In genomic region chr3:185759523-185759922, GRCh38 we compare ENCODE assay signal across 22 cellular contexts.
DNase-seq lines count a peak whose midpoint lies in the region; ATAC-seq and TF ChIP-seq lines count a peak whose summit lies in the region.
"Had no signal": no experiment of that assay in that cellular context is flagged by ENCODE, and none has a peak within 500 bp of the region (broad histone marks: within the 10 kb centered on the region; RNA-seq: fewer than 3 reads in every experiment).

No MANE protein-coding gene starts in this region.

- H3K9ac ChIP-seq in colonic mucosa (ENCODE audit: low read depth in 2 of 2, low read length in 2 of 2), result peak overlapping the region in 1 of 2 donors; percentile 70
- H3K9ac ChIP-seq in mucosa of stomach (ENCODE audit: low read length), result peak overlapping the region; percentile 47

- CTCF ChIA-PET in CD4-positive, alpha-beta memory T cell (lab: Charles Lee; ENCODE audit: partially characterized antibody), result interaction anchor here (1.3 kb wide), 1 partner anchor 9 kb away, joined by 4 read pairs; no protein-coding TSS in a partner anchor

- H3K27me3 Mint-ChIP-seq in CD4-positive, alpha-beta memory T cell, result peaks cover 21 to 47% of the 10 kb centered on the region in 2 donors

- H3K27ac Mint-ChIP-seq in CD4-positive, alpha-beta memory T cell, result no peak overlapping the region
- H3K27ac Mint-ChIP-seq: activated B cell treated with CpG ODN at 0.5 μM for 24 hours; activated CD8-positive, alpha-beta memory T cell treated with anti-CD3 and anti-CD28 coated beads, Interleukin-2, amount 10 ng/mL, durations not matched to agents 7 days and 5 days; activated naive CD8-positive, alpha-beta T cell treated with anti-CD3 and anti-CD28 coated beads, Interleukin-2, amount 50 U/mL, for 24 hours; activated T-cell treated with anti-CD3 and anti-CD28 coated beads, Interleukin-2, amount 50 U/mL, for 72 hours had no signal

- no peak overlapping the region for H3K4me3 ChIP-seq in RWPE2 (ENCODE audit: severe bottlenecking)
- H3K4me3 ChIP-seq in colonic mucosa, result no peak overlapping the region
- H3K4me3 ChIP-seq in mucosa of stomach (ENCODE audit: low read length), result no peak overlapping the region
- H3K4me3 ChIP-seq in stomach, result no peak overlapping the region
- no peak overlapping the region for H3K4me3 ChIP-seq in CD4-positive, alpha-beta memory T cell (ENCODE audit: low read length in 2 of 2)

- H3K4me3 Mint-ChIP-seq in CD4-positive, alpha-beta memory T cell, result no peak overlapping the region
- H3K4me3 Mint-ChIP-seq: activated B cell treated with CpG ODN at 0.5 μM for 24 hours; activated CD8-positive, alpha-beta memory T cell treated with anti-CD3 and anti-CD28 coated beads, Interleukin-2, amount 10 ng/mL, durations not matched to agents 7 days and 5 days; activated naive CD8-positive, alpha-beta T cell treated with anti-CD3 and anti-CD28 coated beads, Interleukin-2, amount 50 U/mL, for 24 hours; activated T-cell treated with anti-CD3 and anti-CD28 coated beads, Interleukin-2, amount 50 U/mL, for 72 hours had no signal

- H3K27ac ChIP-seq in RWPE2 (ENCODE audit: poor library complexity, severe bottlenecking) (peak overlapping the region; percentile 36), colonic mucosa (peak overlapping the region; percentile 62), stomach (peak overlapping the region; percentile 21 to 71 (median 59))
- no peak overlapping the region for H3K27ac ChIP-seq in CD4-positive, alpha-beta memory T cell (ENCODE audit: low read depth, low read length)
- H3K27ac ChIP-seq: upper lobe of right lung had no signal

- DNase-seq in RWPE2 (ENCODE audit: low spot score) (no peak), colonic mucosa (no peak), stomach (no peak), NCI-H2227 (lab: John Stamatoyannopoulos, UW; ENCODE audit: unreplicated experiment) (no peak)
- no peak for DNase-seq in CD4-positive, alpha-beta memory T cell
- no peak for DNase-seq in activated effector memory CD4-positive, alpha-beta T cell treated with anti-CD3 and anti-CD28 coated beads, Interleukin-2, amount 50 U/mL, for 16 hours
- DNase-seq: activated B cell treated with CpG ODN at 0.5 μM for 24 hours; activated CD8-positive, alpha-beta memory T cell treated with anti-CD3 and anti-CD28 coated beads, Interleukin-2, amount 10 ng/mL, durations not matched to agents 7 days and 5 days; activated naive CD4-positive, alpha-beta T cell; activated naive CD8-positive, alpha-beta T cell treated with anti-CD3 and anti-CD28 coated beads, Interleukin-2, amount 50 U/mL, for 24 hours; activated T-cell treated with anti-CD3 and anti-CD28 coated beads, Interleukin-2, amount 50 U/mL, for 72 hours; IMR-90; NCI-H1048; NCI-H187; NCI-H2171; NCI-H510A; right cardiac atrium; RPMI8226; stimulated activated CD4-positive, alpha-beta T cell treated with anti-CD3 and anti-CD28 coated beads, Interleukin-4, amount 100 ng/mL, for 4 hours; upper lobe of right lung had no signal

- H3K27me3 ChIP-seq in RWPE2 (ENCODE audit: insufficient read depth, poor library complexity, severe bottlenecking) (no peaks in the 10 kb centered on the region), colonic mucosa (no peaks in the 10 kb centered on the region), mucosa of stomach (ENCODE audit: control insufficient read depth, insufficient read depth, low read length) (no peaks in the 10 kb centered on the region), stomach (peaks cover 0 to 5% (median 0%) of the 10 kb centered on the region in 3 donors)
- peaks cover 4% of the 10 kb centered on the region for H3K27me3 ChIP-seq in CD4-positive, alpha-beta memory T cell (ENCODE audit: insufficient read depth, low read length)
- H3K27me3 ChIP-seq: upper lobe of right lung had no signal

- peaks cover 64% of the 10 kb centered on the region for H3K4me1 ChIP-seq in RWPE2 (ENCODE audit: insufficient read depth, poor library complexity, severe bottlenecking)
- H3K4me1 ChIP-seq in colonic mucosa, result peaks cover 11% of the 10 kb centered on the region
- H3K4me1 ChIP-seq in mucosa of stomach (ENCODE audit: control insufficient read depth, insufficient read depth, low read length), result peaks cover 52% of the 10 kb centered on the region
- H3K4me1 ChIP-seq in stomach, result peaks cover 0 to 48% (median 16%) of the 10 kb centered on the region in 4 donors
- H3K4me1 ChIP-seq in CD4-positive, alpha-beta memory T cell (ENCODE audit: insufficient read depth, low read length), result no peaks in the 10 kb centered on the region

- POLR2A ChIA-PET in CD4-positive, alpha-beta memory T cell (lab: Charles Lee; ENCODE audit: partially characterized antibody), result no interaction called here

- no peak for TF ChIP-seq POLR2A in stomach (IDR thresholded peaks at IDR 0.05)

- intact Hi-C loops in colonic mucosa (cut with DNase I), result no loop called here
- intact Hi-C loops in stomach (cut with DNase I; ENCODE audit: low total_unique reads), result no loop called here
- intact Hi-C loops in CD4-positive, alpha-beta memory T cell (cut with micrococcal nuclease), result no loop called here

- H3K4me1 Mint-ChIP-seq in CD4-positive, alpha-beta memory T cell, result no peaks in the 10 kb centered on the region
- H3K4me1 Mint-ChIP-seq: activated B cell treated with CpG ODN at 0.5 μM for 24 hours; activated CD8-positive, alpha-beta memory T cell treated with anti-CD3 and anti-CD28 coated beads, Interleukin-2, amount 10 ng/mL, durations not matched to agents 7 days and 5 days; activated naive CD8-positive, alpha-beta T cell treated with anti-CD3 and anti-CD28 coated beads, Interleukin-2, amount 50 U/mL, for 24 hours had no signal

- H3K36me3 Mint-ChIP-seq in CD4-positive, alpha-beta memory T cell, result no peaks in the 10 kb centered on the region
- H3K36me3 Mint-ChIP-seq: activated CD8-positive, alpha-beta memory T cell treated with anti-CD3 and anti-CD28 coated beads, Interleukin-2, amount 10 ng/mL, durations not matched to agents 7 days and 5 days had no signal

- H3K36me3 ChIP-seq in RWPE2 (ENCODE audit: low read depth), result peaks cover 36% of the 10 kb centered on the region
- no peaks in the 10 kb centered on the region for H3K36me3 ChIP-seq in colonic mucosa
- H3K36me3 ChIP-seq in mucosa of stomach (ENCODE audit: control insufficient read depth, insufficient read depth, low read length), result no peaks in the 10 kb centered on the region
- no peaks in the 10 kb centered on the region for H3K36me3 ChIP-seq in stomach
- H3K36me3 ChIP-seq in CD4-positive, alpha-beta memory T cell (ENCODE audit: insufficient read depth, low read length), result no peaks in the 10 kb centered on the region
- H3K36me3 ChIP-seq: upper lobe of right lung had no signal

- H3K9me3 ChIP-seq in RWPE2 (ENCODE audit: severe bottlenecking), result no peaks in the 10 kb centered on the region
- no peaks in the 10 kb centered on the region for H3K9me3 ChIP-seq in colonic mucosa
- H3K9me3 ChIP-seq in mucosa of stomach (ENCODE audit: control insufficient read depth, low read length), result no peaks in the 10 kb centered on the region
- H3K9me3 ChIP-seq in stomach, result peaks cover 0 to 6% (median 0%) of the 10 kb centered on the region in 4 donors
- H3K9me3 ChIP-seq in CD4-positive, alpha-beta memory T cell (ENCODE audit: control insufficient read depth in 1 of 2, low read length in 2 of 2), result no peaks in the 10 kb centered on the region
- H3K9me3 ChIP-seq: upper lobe of right lung had no signal

- no peak for TF ChIP-seq CTCF in RWPE2 (IDR thresholded peaks at IDR 0.05; ENCODE audit: poor library complexity, severe bottlenecking)
- TF ChIP-seq CTCF in colonic mucosa (IDR thresholded peaks at IDR 0.05), result no peak
- no peak for TF ChIP-seq CTCF in stomach (IDR thresholded peaks at IDR 0.05)

- H3K9me3 Mint-ChIP-seq in CD4-positive, alpha-beta memory T cell, result peaks cover 0 to 14% (median 4%) of the 10 kb centered on the region in 8 donors

- ATAC-seq in RWPE2 (ENCODE audit: low read depth) (no peak), HG03439 (IDR thresholded peaks at IDR 0.05; ENCODE audit: unreplicated experiment) (no peak)
- ATAC-seq: activated CD8-positive, alpha-beta memory T cell treated with anti-CD3 and anti-CD28 coated beads, Interleukin-2, amount 10 ng/mL, durations not matched to agents 7 days and 5 days; activated naive CD8-positive, alpha-beta T cell treated with anti-CD3 and anti-CD28 coated beads, Interleukin-2, amount 50 U/mL, for 24 hours; activated T-cell treated with anti-CD3 and anti-CD28 coated beads, Interleukin-2, amount 50 U/mL, for 72 hours; right cardiac atrium; upper lobe of right lung had no signal

- 57 to 79% (median 60%) methylated on average over 6 of the region's 6 CpGs for WGBS in stomach, 5 donors

- no peak for TF ChIP-seq EP300 in stomach (IDR thresholded peaks at IDR 0.05)
